Comparison of ENCODE assay signal across 8 cellular contexts in genomic region chr6:32152414-32153251, GRCh38. TPM values are rescaled to one million over a fixed set of nuclear protein-coding genes. Genes with fewer than 3 reads are reported as not detected.
DNase-seq lines count a peak whose midpoint lies in the region; ATAC-seq, FAIRE-seq and TF ChIP-seq lines count a peak whose summit lies in the region.

No MANE protein-coding gene starts in this region.

- TF ChIP-seq CTCF in Calu3 (IDR thresholded peaks at IDR 0.05; ENCODE audit: unreplicated experiment) (no peak), esophagus squamous epithelium (IDR thresholded peaks at IDR 0.05) (no peak), nephron progenitor cell (IDR thresholded peaks at IDR 0.05) (no peak)

- peaks cover 0 to 16% (median 0%) of the 10 kb centered on the region in 4 donors for H3K27me3 ChIP-seq in esophagus squamous epithelium

- H3K4me1 ChIP-seq in esophagus squamous epithelium = peaks cover 19 to 78% (median 26%) of the 10 kb centered on the region in 3 donors

- H3K9me3 Mint-ChIP-seq in Calu3 (ENCODE audit: low read depth, unreplicated experiment) (peaks cover 2% of the 10 kb centered on the region), nephron progenitor cell (peaks cover 8% of the 10 kb centered on the region)

- H3K4me3 Mint-ChIP-seq in Calu3 (ENCODE audit: low read depth, unreplicated experiment) (peak overlapping the region; percentile 94), nephron progenitor cell (peak overlapping the region; percentile 95)

- intact Hi-C loops in Calu3 (cut with micrococcal nuclease; ENCODE audit: unreplicated experiment) (no loop called here), esophagus squamous epithelium (cut with DNase I) (no loop called here)

- no peaks in the 10 kb centered on the region for H3K27me3 Mint-ChIP-seq in Calu3 (ENCODE audit: unreplicated experiment)
- peaks cover 49% of the 10 kb centered on the region for H3K27me3 Mint-ChIP-seq in nephron progenitor cell (ENCODE audit: low read depth, poor library complexity)

- H3K36me3 ChIP-seq in esophagus squamous epithelium = peaks cover 3 to 33% (median 18%) of the 10 kb centered on the region in 3 donors

- FAIRE-seq in GM12892 (lab: Jason Lieb, UNC) = no peak

- BruUV-seq in Calu3 (replicated peaks; lab: Mats Ljungman, UMichigan) = no TSS peak

- ATAC-seq in GM21723 (IDR thresholded peaks at IDR 0.05; ENCODE audit: unreplicated experiment) = no peak

- CTCF ChIA-PET in Calu3 (lab: Charles Lee) = interaction anchor here (0.6 kb wide), 1 partner anchor 306 kb away, joined by 4 read pairs; no protein-coding TSS in a partner anchor

- H3K27ac ChIP-seq in esophagus squamous epithelium = peak overlapping the region; percentile 87 to 98 (median 94)

- peaks cover 22% of the 10 kb centered on the region for H3K4me1 Mint-ChIP-seq in Calu3 (ENCODE audit: low read depth, unreplicated experiment)
- H3K4me1 Mint-ChIP-seq in nephron progenitor cell = peaks cover 71% of the 10 kb centered on the region

- peak overlapping the region; percentile 61 to 95 (median 78) for H3K4me3 ChIP-seq in esophagus squamous epithelium

- H3K27ac Mint-ChIP-seq in Calu3 (ENCODE audit: unreplicated experiment) (peak overlapping the region; percentile 24), nephron progenitor cell (peak overlapping the region; percentile 94)

- TF ChIP-seq POLR2A in esophagus squamous epithelium (IDR thresholded peaks at IDR 0.05) (no peak), GM12892 (IDR thresholded peaks at IDR 0.05; ENCODE audit: low read depth, low read length) (no peak)

- H3K36me3 Mint-ChIP-seq in Calu3 (ENCODE audit: insufficient read depth, unreplicated experiment) (peaks cover 21% of the 10 kb centered on the region), nephron progenitor cell (ENCODE audit: low read depth) (peaks cover 18% of the 10 kb centered on the region)

- H3K9me3 ChIP-seq in esophagus squamous epithelium = no peaks in the 10 kb centered on the region

- WGBS in esophagus squamous epithelium, 2 donors = 18 to 37% methylated on average over 24 of the region's 24 CpGs

- no peak for DNase-seq in Calu3
- peak; percentile 35 for DNase-seq in SK-N-DZ (ENCODE audit: low spot score)
- DNase-seq in esophagus squamous epithelium (lab: John Stamatoyannopoulos, UW) = no peak
- DNase-seq in nephron progenitor cell = no peak
- no peak for DNase-seq in DMS153 treated with DMSO at 0.1 percent for 48 hours (lab: John Stamatoyannopoulos, UW; ENCODE audit: unreplicated experiment)
- no peak for DNase-seq in GM12892 (ENCODE audit: insufficient read length)
- no peak for DNase-seq in SIG-M5 (lab: John Stamatoyannopoulos, UW)

RNA-seq across cellular contexts. Expression of gene PRRT1, which starts 0.9 kb away (rescaled TPM):
- total RNA-seq in Calu3 (2022) = 1.7 and 2.9 TPM in 2 replicates
- 0.37 TPM in 1 of 2 replicates, not detected in the other for polyA plus RNA-seq in SK-N-DZ (2014; cell fraction: cytosol; rRNA removed)
- 0.25 and 1.9 TPM in 2 replicates for polyA plus RNA-seq in SK-N-DZ (2014; cell fraction: nucleus; rRNA removed)
- total RNA-seq in esophagus squamous epithelium = under 1 TPM in 3 of 4 donors, not detected in 1; 0.35 to 0.87 (median 0.57) TPM
- polyA plus RNA-seq in GM12892 (2012; ENCODE audit: missing spikeins) = not detected

RNA-seq across cellular contexts. Expression of gene PPT2, which starts 1.3 kb away (rescaled TPM):
- total RNA-seq in Calu3 (2022) (29.1 and 31.0 TPM in 2 replicates), esophagus squamous epithelium (100 to 1,000 TPM in 1 of 4 donors, 10 to 100 TPM in 3; 17.3 to 133 (median 23.7) TPM)
- polyA plus RNA-seq in SK-N-DZ (2014; cell fraction: cytosol; rRNA removed) = 37.6 and 39.7 TPM in 2 replicates
- polyA plus RNA-seq in SK-N-DZ (2014; cell fraction: nucleus; rRNA removed) = 55.2 and 163 TPM in 2 replicates
- polyA plus RNA-seq in GM12892 (2012; ENCODE audit: missing spikeins) = 3.6 TPM

RNA-seq across cellular contexts. Expression of gene EGFL8, which starts 11.8 kb away (rescaled TPM):
- total RNA-seq in Calu3 (2022) = 18.8 and 20.2 TPM in 2 replicates
- 5.8 and 7.3 TPM in 2 replicates for polyA plus RNA-seq in SK-N-DZ (2014; cell fraction: cytosol; rRNA removed)
- polyA plus RNA-seq in SK-N-DZ (2014; cell fraction: nucleus; rRNA removed) = 56.1 and 73.5 TPM in 2 replicates
- total RNA-seq in esophagus squamous epithelium = 10 to 100 TPM in 2 of 4 donors, 1 to 10 TPM in 2; 4.8 to 15.1 (median 8.2) TPM
- polyA plus RNA-seq in GM12892 (2012; ENCODE audit: missing spikeins) = 1.2 TPM

RNA-seq across cellular contexts. Expression of gene FKBPL, which starts 22.5 kb away (rescaled TPM):
- total RNA-seq in Calu3 (2022) (13.8 and 15.6 TPM in 2 replicates), esophagus squamous epithelium (10 to 100 TPM in 1 of 4 donors, 1 to 10 TPM in 3; 5.9 to 16.7 (median 6.8) TPM)
- polyA plus RNA-seq in SK-N-DZ (2014; cell fraction: cytosol; rRNA removed) = 12.6 and 12.9 TPM in 2 replicates
- polyA plus RNA-seq in SK-N-DZ (2014; cell fraction: nucleus; rRNA removed) = 5.5 and 8.7 TPM in 2 replicates
- 4.5 TPM for polyA plus RNA-seq in GM12892 (2012; ENCODE audit: missing spikeins)

RNA-seq across cellular contexts. Expression of gene AGPAT1, which starts 23.3 kb away (rescaled TPM):
- total RNA-seq in Calu3 (2022) (138 and 139 TPM in 2 replicates), esophagus squamous epithelium (10 to 100 TPM; 17.6 to 34.0 (median 19.1) TPM)
- 60.4 and 67.5 TPM in 2 replicates for polyA plus RNA-seq in SK-N-DZ (2014; cell fraction: cytosol; rRNA removed)
- 33.1 and 36.2 TPM in 2 replicates for polyA plus RNA-seq in SK-N-DZ (2014; cell fraction: nucleus; rRNA removed)
- 17.1 TPM for polyA plus RNA-seq in GM12892 (2012; ENCODE audit: missing spikeins)
